Comparison of ENCODE assay signal across 20 cellular contexts in the genomic region with DNA sequence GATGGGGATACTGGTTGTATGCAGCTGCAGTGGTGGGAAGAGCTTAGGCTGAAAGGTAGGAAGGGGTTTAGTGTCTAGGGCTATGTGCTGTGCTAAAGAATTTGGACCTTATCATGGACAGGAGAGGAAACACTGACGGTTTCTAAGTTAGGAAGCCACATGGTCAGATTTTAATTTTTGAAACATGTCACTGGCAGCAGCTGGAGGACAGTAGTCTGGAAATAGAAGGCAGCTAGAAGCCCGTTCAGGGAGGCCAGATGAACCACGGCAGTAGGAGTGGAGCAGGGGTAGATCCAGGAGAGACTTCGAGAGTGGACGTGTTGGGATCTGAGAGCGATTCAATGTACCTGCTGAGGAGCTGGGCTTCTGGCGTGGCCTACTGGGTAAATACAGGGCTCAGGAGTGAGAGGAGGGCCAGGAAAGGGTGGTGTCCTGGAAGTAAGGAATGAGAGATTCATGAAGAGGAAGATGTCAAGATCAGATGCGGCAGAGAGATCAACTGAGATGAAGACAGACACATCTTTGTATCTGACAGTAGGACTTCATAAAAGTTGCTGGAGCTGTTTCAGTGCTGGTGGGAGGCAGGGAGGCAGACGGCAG.
"Had no signal": no experiment of that assay in that cellular context is flagged by ENCODE, and none has a peak within 500 bp of the region (broad histone marks: within the 10 kb centered on the region; RNA-seq: fewer than 3 reads in every experiment).

No MANE protein-coding gene starts in this region.

- H3K4me3 ChIP-seq: lung, upper lobe of left lung had no signal

- H3K36me3 Mint-ChIP-seq: mesothelial cell of epicardium had no signal

- H3K9me3 ChIP-seq: upper lobe of left lung had no signal

- H3K4me1 Mint-ChIP-seq: endodermal cell; stimulated activated naive CD8-positive, alpha-beta T cell treated with anti-CD3 and anti-CD28 coated beads, Interleukin-15, amount 100 ng/mL, for 72 hours; T-cell had no signal

- H3K9me3 Mint-ChIP-seq: activated B cell treated with CpG ODN at 0.5 μM for 24 hours; activated CD4-positive, alpha-beta memory T cell treated with anti-CD3 and anti-CD28 coated beads for 36 hours; activated naive CD8-positive, alpha-beta T cell treated with anti-CD3 and anti-CD28 coated beads, Interleukin-2, amount 10 ng/mL, durations not matched to agents 7 days and 5 days; activated T-helper 17 cell treated with anti-CD3 and anti-CD28 coated beads, Interleukin-2, amount 50 U/mL, for 72 hours; endodermal cell; mesothelial cell of epicardium; nephron progenitor cell; T-cell had no signal

- DNase-seq: activated B cell treated with CpG ODN at 0.5 μM for 24 hours; activated CD4-positive, alpha-beta memory T cell treated with anti-CD3 and anti-CD28 coated beads for 36 hours; activated CD4-positive, alpha-beta T cell treated with anti-CD3 and anti-CD28 coated beads for 4 hours; activated naive CD4-positive, alpha-beta T cell; activated naive CD8-positive, alpha-beta T cell treated with anti-CD3 and anti-CD28 coated beads, Interleukin-2, amount 10 ng/mL, durations not matched to agents 7 days and 5 days; amygdala; endodermal cell; hypothalamus; left colon; nephron progenitor cell; occipital lobe; posterior cingulate gyrus; retina; stimulated activated naive CD8-positive, alpha-beta T cell treated with anti-CD3 and anti-CD28 coated beads, Interleukin-15, amount 100 ng/mL, for 72 hours; T-cell; T-helper 9 cell; upper lobe of left lung had no signal

- ATAC-seq: left colon had no signal

- H3K27ac Mint-ChIP-seq: activated B cell treated with CpG ODN at 0.5 μM for 24 hours; activated CD4-positive, alpha-beta memory T cell treated with anti-CD3 and anti-CD28 coated beads for 36 hours; activated naive CD8-positive, alpha-beta T cell treated with anti-CD3 and anti-CD28 coated beads, Interleukin-2, amount 10 ng/mL, durations not matched to agents 7 days and 5 days; activated T-helper 17 cell treated with anti-CD3 and anti-CD28 coated beads, Interleukin-2, amount 50 U/mL, for 72 hours; endodermal cell; mesothelial cell of epicardium; nephron progenitor cell; stimulated activated naive CD8-positive, alpha-beta T cell treated with anti-CD3 and anti-CD28 coated beads, Interleukin-15, amount 100 ng/mL, for 72 hours; T-cell had no signal

- H3K27me3 ChIP-seq: upper lobe of left lung had no signal

- H3K27me3 Mint-ChIP-seq: activated CD4-positive, alpha-beta memory T cell treated with anti-CD3 and anti-CD28 coated beads for 36 hours; activated naive CD8-positive, alpha-beta T cell treated with anti-CD3 and anti-CD28 coated beads, Interleukin-2, amount 10 ng/mL, durations not matched to agents 7 days and 5 days; activated T-helper 17 cell treated with anti-CD3 and anti-CD28 coated beads, Interleukin-2, amount 50 U/mL, for 72 hours; stimulated activated naive CD8-positive, alpha-beta T cell treated with anti-CD3 and anti-CD28 coated beads, Interleukin-15, amount 100 ng/mL, for 72 hours; T-cell had no signal

- H3K36me3 ChIP-seq: upper lobe of left lung had no signal

- H3K4me3 Mint-ChIP-seq: activated B cell treated with CpG ODN at 0.5 μM for 24 hours; activated CD4-positive, alpha-beta memory T cell treated with anti-CD3 and anti-CD28 coated beads for 36 hours; activated naive CD8-positive, alpha-beta T cell treated with anti-CD3 and anti-CD28 coated beads, Interleukin-2, amount 10 ng/mL, durations not matched to agents 7 days and 5 days; activated T-helper 17 cell treated with anti-CD3 and anti-CD28 coated beads, Interleukin-2, amount 50 U/mL, for 72 hours; endodermal cell; mesothelial cell of epicardium; nephron progenitor cell; stimulated activated naive CD8-positive, alpha-beta T cell treated with anti-CD3 and anti-CD28 coated beads, Interleukin-15, amount 100 ng/mL, for 72 hours; T-cell had no signal
